In the genomic region with DNA sequence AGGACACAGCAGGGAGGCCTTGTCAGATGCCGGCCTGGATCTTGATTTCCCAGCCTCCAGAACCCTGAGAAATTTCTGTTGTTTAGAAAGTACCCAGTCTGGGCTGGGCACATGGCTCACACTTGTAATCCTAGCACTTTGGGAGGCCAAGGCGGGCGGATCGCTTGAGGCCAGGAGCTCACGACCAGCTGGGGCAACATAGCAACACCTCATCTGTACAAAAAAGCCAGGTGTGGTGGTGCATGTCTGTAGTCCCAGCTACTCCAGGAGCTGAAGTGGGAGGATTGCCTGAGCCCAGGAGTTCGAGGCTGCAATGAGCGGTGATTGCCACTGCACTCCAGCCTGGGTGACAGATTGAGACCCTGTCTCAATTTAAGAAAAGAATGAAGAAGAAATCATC, we compare ENCODE assay signal across 2 cellular contexts. TPM values are rescaled to one million over a fixed set of nuclear protein-coding genes. Genes with fewer than 3 reads are reported as not detected.
"Had no signal": no experiment of that assay in that cellular context is flagged by ENCODE, and none has a peak within 500 bp of the region (broad histone marks: within the 10 kb centered on the region; RNA-seq: fewer than 3 reads in every experiment).

No MANE protein-coding gene starts in this region.

RNA-seq across cellular contexts. Expression of gene KCNJ12, which starts 57.3 kb away (rescaled TPM):
- total RNA-seq: esophagus mucosa, lung microvascular endothelial cell had no signal
